Comparison of ENCODE assay signal across 22 cellular contexts in genomic region chr11:95606824-95607223, GRCh38.
DNase-seq lines count a peak whose midpoint lies in the region; ATAC-seq, FAIRE-seq and TF ChIP-seq lines count a peak whose summit lies in the region.
"Had no signal": no experiment of that assay in that cellular context is flagged by ENCODE, and none has a peak within 500 bp of the region (broad histone marks: within the 10 kb centered on the region; RNA-seq: fewer than 3 reads in every experiment).

No MANE protein-coding gene starts in this region.

- H3K27me3 Mint-ChIP-seq in CD4-positive, CD25-positive, alpha-beta regulatory T cell = peaks cover 9% of the 10 kb centered on the region
- H3K27me3 Mint-ChIP-seq in activated T-cell treated with anti-CD3 and anti-CD28 coated beads, Interleukin-2, amount 50 U/mL, for 4 hours (ENCODE audit: low read depth) = no peaks in the 10 kb centered on the region
- H3K27me3 Mint-ChIP-seq: B cell; CD4-positive, alpha-beta T cell had no signal

- H2BK5ac ChIP-seq in H1 (ENCODE audit: low read depth, low read length) = no peak overlapping the region

- H3K4me2 ChIP-seq in H1 (ENCODE audit: insufficient read depth in 1 of 2, low read depth in 2 of 2, low read length in 2 of 2) (no peak overlapping the region), parathyroid adenoma (ENCODE audit: low read length) (no peak overlapping the region)
- H3K4me2 ChIP-seq: A549 had no signal

- H3K79me1 ChIP-seq in H1 (ENCODE audit: low read depth, low read length) = no peaks in the 10 kb centered on the region

- WGBS in H1 (ENCODE audit: extremely low coverage in 1 of 2, insufficient coverage in 1 of 2, insufficient read length in 1 of 2, insufficient replicate concordance in 2 of 2, low coverage in 1 of 2, low lambda C conversion rate in 2 of 2, missing lambda C conversion rate in 1 of 2), 2 experiments = 93% methylated on average over 3 of the region's 3 CpGs; no CpG with 5 or more reads in 1 of the 2 experiments

- H3K4me3 Mint-ChIP-seq in CD4-positive, CD25-positive, alpha-beta regulatory T cell = no peak overlapping the region
- H3K4me3 Mint-ChIP-seq in activated T-cell treated with anti-CD3 and anti-CD28 coated beads, Interleukin-2, amount 50 U/mL, for 4 hours = no peak overlapping the region
- H3K4me3 Mint-ChIP-seq: B cell; CD14-positive monocyte; CD4-positive, alpha-beta T cell; CD8-positive, alpha-beta T cell had no signal

- no peaks in the 10 kb centered on the region for H3K23me2 ChIP-seq in H1 (ENCODE audit: low read depth, low read length)

- H3K56ac ChIP-seq in H1 (replicated peaks; ENCODE audit: insufficient read length, low read depth, low read length) = no peak overlapping the region

- no peak for DNase-seq in CD4-positive, CD25-positive, alpha-beta regulatory T cell
- DNase-seq in H1 (ENCODE audit: low read depth in 1 of 2, low spot score in 2 of 2) = no peak
- DNase-seq in C1 segment of cervical spinal cord (lab: John Stamatoyannopoulos, UW) = no peak
- DNase-seq in activated T-cell treated with anti-CD3 and anti-CD28 coated beads, Interleukin-2, amount 50 U/mL, for 4 hours = no peak
- no peak for DNase-seq in vagina (ENCODE audit: extremely low spot score in 2 of 2)
- DNase-seq: AML-193; Caco-2; Calu3; CD4-positive, alpha-beta T cell; CD8-positive, alpha-beta T cell; DMS79 treated with DMSO at 0.1 percent for 48 hours; GF-D8 had no signal

- POLR2A ChIA-PET in H1 (lab: Charles Lee; ENCODE audit: partially characterized antibody) = no interaction called here

- no peaks in the 10 kb centered on the region for H3K36me3 ChIP-seq in CD4-positive, CD25-positive, alpha-beta regulatory T cell (ENCODE audit: control insufficient read depth, insufficient read depth, low read length)
- H3K36me3 ChIP-seq in H1 (ENCODE audit: control insufficient read depth in 2 of 4, insufficient read depth in 4 of 4, low read length in 3 of 4) (no peaks in the 10 kb centered on the region), parathyroid adenoma (ENCODE audit: control insufficient read depth, insufficient read depth, low read length) (no peaks in the 10 kb centered on the region), vagina (no peaks in the 10 kb centered on the region)
- H3K36me3 ChIP-seq: BLaER1 treated with 17β-estradiol and CSF1 and Interleukin-3, amounts not matched to agents 10 nM and 100 nM had no signal

- H4K8ac ChIP-seq in H1 (ENCODE audit: extremely low read depth, insufficient read depth, low read length) = no peak overlapping the region

- peaks cover 19% of the 10 kb centered on the region for H3K36me3 Mint-ChIP-seq in CD4-positive, CD25-positive, alpha-beta regulatory T cell
- H3K36me3 Mint-ChIP-seq in activated T-cell treated with anti-CD3 and anti-CD28 coated beads, Interleukin-2, amount 50 U/mL, for 4 hours (ENCODE audit: insufficient read depth) = no peaks in the 10 kb centered on the region
- H3K36me3 Mint-ChIP-seq: CD14-positive monocyte; CD8-positive, alpha-beta T cell had no signal

- no peak overlapping the region for H3K23ac ChIP-seq in H1 (ENCODE audit: insufficient read length)

- H3K9ac ChIP-seq in H1 (replicated peaks in 1 of 4; ENCODE audit: extremely low read depth in 1 of 4, low read depth in 3 of 4, low read length in 3 of 4) = no peak overlapping the region
- no peak overlapping the region for H3K9ac ChIP-seq in parathyroid adenoma
- H3K9ac ChIP-seq: BLaER1 treated with 17β-estradiol and CSF1 and Interleukin-3, amounts not matched to agents 10 nM and 100 nM had no signal

- H3K4me1 ChIP-seq in CD4-positive, CD25-positive, alpha-beta regulatory T cell (ENCODE audit: control insufficient read depth, insufficient read depth, low read length, poor library complexity, severe bottlenecking) = no peaks in the 10 kb centered on the region
- peaks cover 0 to 6% (median 1%) of the 10 kb centered on the region in 4 experiments; a peak in 3 of 7 replicates for H3K4me1 ChIP-seq in H1 (replicated peaks in 1 of 4; ENCODE audit: control insufficient read depth in 3 of 4, insufficient read depth in 4 of 4, low read length in 3 of 4)
- peaks cover 10% of the 10 kb centered on the region for H3K4me1 ChIP-seq in parathyroid adenoma
- no peaks in the 10 kb centered on the region for H3K4me1 ChIP-seq in vagina
- H3K4me1 ChIP-seq: A549, Caco-2 had no signal

- H3K14ac ChIP-seq in H1 (ENCODE audit: insufficient read length) = no peak overlapping the region

- no peak overlapping the region for H2BK12ac ChIP-seq in H1 (ENCODE audit: low read depth, low read length)

- peaks cover 0 to 2% (median 0%) of the 10 kb centered on the region in 7 donors for H3K9me3 Mint-ChIP-seq in CD4-positive, CD25-positive, alpha-beta regulatory T cell
- H3K9me3 Mint-ChIP-seq in activated T-cell treated with anti-CD3 and anti-CD28 coated beads, Interleukin-2, amount 50 U/mL, for 4 hours = no peaks in the 10 kb centered on the region
- H3K9me3 Mint-ChIP-seq: CD4-positive, alpha-beta T cell; CD8-positive, alpha-beta T cell had no signal

- no peak for FAIRE-seq in H1 (lab: Jason Lieb, UNC)
- FAIRE-seq: A549, D721Med, G401.6, GM12891, GM19239 had no signal

- CTCF ChIA-PET in H1 (lab: Charles Lee; ENCODE audit: partially characterized antibody) = no interaction called here

- no peak overlapping the region for H4K5ac ChIP-seq in H1 (ENCODE audit: insufficient read length, low read depth, low read length)

- H3K4ac ChIP-seq in H1 (replicated peaks; ENCODE audit: insufficient read length, low read depth, low read length) = no peak overlapping the region

- no peaks in the 10 kb centered on the region for H3K9me3 ChIP-seq in CD4-positive, CD25-positive, alpha-beta regulatory T cell (ENCODE audit: control insufficient read depth in 2 of 2, low read length in 2 of 2)
- no peaks in the 10 kb centered on the region for H3K9me3 ChIP-seq in H1 (ENCODE audit: insufficient read depth in 2 of 2, low read depth in 1 of 2, low read length in 1 of 2)
- H3K9me3 ChIP-seq in parathyroid adenoma (ENCODE audit: control insufficient read depth, low read length) = no peaks in the 10 kb centered on the region
- no peaks in the 10 kb centered on the region for H3K9me3 ChIP-seq in vagina
- H3K9me3 ChIP-seq: A549; BLaER1 treated with 17β-estradiol and CSF1 and Interleukin-3, amounts not matched to agents 10 nM and 100 nM had no signal

- H2AFZ ChIP-seq in H1 (ENCODE audit: low read length) (no peak overlapping the region), parathyroid adenoma (peak overlapping the region; percentile 38)

- TF ChIP-seq POLR2A in H1 (IDR thresholded peaks at IDR 0.05; ENCODE audit: control extremely low read depth in 1 of 2, low read depth in 2 of 2, low read length in 2 of 2) (no peak), vagina (IDR thresholded peaks at IDR 0.05) (no peak)

- H3K4me3 ChIP-seq in CD4-positive, CD25-positive, alpha-beta regulatory T cell (ENCODE audit: low read depth, low read length) = no peak overlapping the region
- H3K4me3 ChIP-seq in H1 (ENCODE audit: extremely low read depth in 1 of 4, insufficient read depth in 2 of 4, low read depth in 3 of 4, low read length in 4 of 4) (no peak overlapping the region), parathyroid adenoma (ENCODE audit: low read depth, low read length) (no peak overlapping the region), vagina (no peak overlapping the region)
- H3K4me3 ChIP-seq: A549; BLaER1 treated with 17β-estradiol and CSF1 and Interleukin-3, amounts not matched to agents 10 nM and 100 nM had no signal

- no peaks in the 10 kb centered on the region for H4K20me1 ChIP-seq in H1 (replicated peaks in 1 of 2; ENCODE audit: control insufficient read depth in 1 of 2, insufficient read depth in 2 of 2, low read length in 2 of 2)
- H4K20me1 ChIP-seq: BLaER1 treated with 17β-estradiol and CSF1 and Interleukin-3, amounts not matched to agents 10 nM and 100 nM had no signal

- H2AK5ac ChIP-seq in H1 (ENCODE audit: low read depth, low read length) = no peak overlapping the region

- no peak for TF ChIP-seq EP300 in H1 (IDR thresholded peaks at IDR 0.05; ENCODE audit: borderline replicate concordance in 1 of 2, low read depth in 2 of 2, low read length in 2 of 2)

- peaks cover 4 to 44% (median 15%) of the 10 kb centered on the region in 4 donors for H3K4me1 Mint-ChIP-seq in CD4-positive, CD25-positive, alpha-beta regulatory T cell
- H3K4me1 Mint-ChIP-seq in activated T-cell treated with anti-CD3 and anti-CD28 coated beads, Interleukin-2, amount 50 U/mL, for 4 hours (ENCODE audit: low read depth) = peaks cover 10% of the 10 kb centered on the region

- no peak for TF ChIP-seq RAD21 in H1 (IDR thresholded peaks at IDR 0.05 in 1 of 2, conservative IDR thresholded peaks at IDR 0.05 in 1 of 2; ENCODE audit: low read depth in 2 of 2, low read length in 2 of 2)

- no peak overlapping the region for H2BK15ac ChIP-seq in H1 (ENCODE audit: low read length)

- peaks cover 2% of the 10 kb centered on the region for H3K27me3 ChIP-seq in CD4-positive, CD25-positive, alpha-beta regulatory T cell (ENCODE audit: control insufficient read depth, insufficient read depth, low read length)
- H3K27me3 ChIP-seq in H1 (replicated peaks in 1 of 4; ENCODE audit: control insufficient read depth in 3 of 4, extremely low read depth in 1 of 4, insufficient read depth in 3 of 4, low read length in 3 of 4) = no peaks in the 10 kb centered on the region
- no peaks in the 10 kb centered on the region for H3K27me3 ChIP-seq in parathyroid adenoma (ENCODE audit: control insufficient read depth, insufficient read depth, low read length)
- H3K27me3 ChIP-seq in vagina = no peaks in the 10 kb centered on the region
- H3K27me3 ChIP-seq: BLaER1 treated with 17β-estradiol and CSF1 and Interleukin-3, amounts not matched to agents 10 nM and 100 nM had no signal

- H2BK120ac ChIP-seq in H1 (replicated peaks; ENCODE audit: low read depth, low read length) = peak overlapping the region; percentile 73

- H3K79me2 ChIP-seq in H1 (ENCODE audit: control insufficient read depth in 1 of 2, insufficient read depth in 2 of 2, low read length in 2 of 2) (no peaks in the 10 kb centered on the region), parathyroid adenoma (no peaks in the 10 kb centered on the region)

- no peak overlapping the region for H2BK20ac ChIP-seq in H1 (ENCODE audit: low read length)

- no peak for ATAC-seq in CD4-positive, CD25-positive, alpha-beta regulatory T cell (ENCODE audit: low read depth in 2 of 2)
- no peak for ATAC-seq in activated T-cell treated with anti-CD3 and anti-CD28 coated beads, Interleukin-2, amount 50 U/mL, for 4 hours
- ATAC-seq: A549; CD8-positive, alpha-beta T cell had no signal

- no peak overlapping the region for H4K91ac ChIP-seq in H1 (replicated peaks; ENCODE audit: insufficient read length, low read length)

- no peak overlapping the region for H3K27ac ChIP-seq in CD4-positive, CD25-positive, alpha-beta regulatory T cell (ENCODE audit: insufficient read depth, low read length, poor library complexity, severe bottlenecking)
- H3K27ac ChIP-seq in H1 (ENCODE audit: low read depth, low read length) = no peak overlapping the region
- no peak overlapping the region for H3K27ac ChIP-seq in parathyroid adenoma
- H3K27ac ChIP-seq in vagina = no peak overlapping the region
- H3K27ac ChIP-seq: 22Rv1; A549; BLaER1 treated with 17β-estradiol and CSF1 and Interleukin-3, amounts not matched to agents 10 nM and 100 nM had no signal

- H3K27ac Mint-ChIP-seq in CD4-positive, CD25-positive, alpha-beta regulatory T cell = peak overlapping the region in 2 of 3 donors; percentile 39 to 53
- H3K27ac Mint-ChIP-seq: B cell; CD4-positive, alpha-beta T cell; CD8-positive, alpha-beta T cell had no signal

- no peak overlapping the region for H3K18ac ChIP-seq in H1 (ENCODE audit: extremely low read depth, low read length)

- intact Hi-C loops in vagina (cut with DNase I) = no loop called here

- TF ChIP-seq CTCF in H1 (IDR thresholded peaks at IDR 0.05; ENCODE audit: control extremely low read depth in 1 of 3, insufficient read depth in 1 of 3, low read depth in 1 of 3, low read length in 3 of 3) = no peak
- no peak for TF ChIP-seq CTCF in parathyroid adenoma (IDR thresholded peaks at IDR 0.05)
- TF ChIP-seq CTCF in vagina (IDR thresholded peaks at IDR 0.05) = no peak
